ENCODE assay signal across 8 cellular contexts in genomic region chr6:75275067-75275466, GRCh38. TPM values are rescaled to one million over a fixed set of nuclear protein-coding genes. Genes with fewer than 3 reads are reported as not detected.
DNase-seq lines count a peak whose midpoint lies in the region; ATAC-seq, FAIRE-seq and TF ChIP-seq lines count a peak whose summit lies in the region.

No MANE protein-coding gene starts in this region.

- POLR2A ChIA-PET in A549 (lab: Yijun Ruan, JAX) = interaction anchor here (1.3 to 1.9 kb wide), 2 partner anchors 9 to 31 kb away, joined by 3 to 21 read pairs; partner anchors contain the start of gene TMEM30A

- H3K9me3 ChIP-seq in A549 = no peaks in the 10 kb centered on the region

- ATAC-seq in A549 (peak; percentile 90 to 91), SK-N-SH treated with all-trans-retinoic acid at 6 μM for 48 hours (peak; percentile 91)

- no peak overlapping the region for H3K4me3 ChIP-seq in A549
- no peak overlapping the region for H3K4me3 ChIP-seq in fibroblast of mammary gland (ENCODE audit: control insufficient read depth, low read depth, low read length)

- H3K4me2 ChIP-seq in A549 = peak overlapping the region; percentile 59

- peaks cover 74% of the 10 kb centered on the region for H3K4me1 ChIP-seq in A549

- no peak for TF ChIP-seq RAD21 in A549 (conservative IDR thresholded peaks at IDR 0.05 in 1 of 2, IDR thresholded peaks at IDR 0.05 in 1 of 2)

- CTCF ChIA-PET in A549 (lab: Yijun Ruan, JAX) = interaction anchor here (0.7 to 1.9 kb wide), 5 partner anchors 8 to 271 kb away, joined by 3 to 5 read pairs (median 4); no protein-coding TSS in a partner anchor

- TF ChIP-seq CTCF in A549 (IDR thresholded peaks at IDR 0.05) = no peak
- TF ChIP-seq CTCF in fibroblast of mammary gland (conservative IDR thresholded peaks at IDR 0.05; ENCODE audit: control insufficient read depth, insufficient read depth, low read depth, low read length) = no peak

- FAIRE-seq in A549 (lab: Jason Lieb, UNC) = no peak

- peak in 1 of 2 experiments; percentile 72 for DNase-seq in A549 (ENCODE audit: low read depth in 1 of 2, low spot score in 1 of 2)
- DNase-seq in EH (ENCODE audit: low read depth) = peak; percentile 97
- peak; percentile 94 for DNase-seq in fibroblast of mammary gland (ENCODE audit: low read depth)
- DNase-seq in NCI-H1694 (lab: John Stamatoyannopoulos, UW) = no peak
- no peak for DNase-seq in epidermal melanocyte (ENCODE audit: insufficient read length, low spot score)
- no peak for DNase-seq in SKM-1 (lab: John Stamatoyannopoulos, UW; ENCODE audit: unreplicated experiment)
- no peak for DNase-seq in DMS 273 treated with DMSO at 0.1 percent for 48 hours (lab: John Stamatoyannopoulos, UW)

- TF ChIP-seq EP300 in A549 (IDR thresholded peaks at IDR 0.05) = no peak

- peak overlapping the region; percentile 52 to 73; a peak in 4 of 6 replicates for H3K27ac ChIP-seq in A549

- TF ChIP-seq POLR2A in A549 (IDR thresholded peaks at IDR 0.05; ENCODE audit: low read length) = no peak

TF ChIP-seq in A549, 52 proteins besides CTCF, POLR2A, EP300 and RAD21 (continues in another document):
- TF ChIP-seq MAFK (IDR thresholded peaks at IDR 0.05; ENCODE audit: partially characterized antibody) = peak; percentile 27
- TF ChIP-seq, protein P1, sequence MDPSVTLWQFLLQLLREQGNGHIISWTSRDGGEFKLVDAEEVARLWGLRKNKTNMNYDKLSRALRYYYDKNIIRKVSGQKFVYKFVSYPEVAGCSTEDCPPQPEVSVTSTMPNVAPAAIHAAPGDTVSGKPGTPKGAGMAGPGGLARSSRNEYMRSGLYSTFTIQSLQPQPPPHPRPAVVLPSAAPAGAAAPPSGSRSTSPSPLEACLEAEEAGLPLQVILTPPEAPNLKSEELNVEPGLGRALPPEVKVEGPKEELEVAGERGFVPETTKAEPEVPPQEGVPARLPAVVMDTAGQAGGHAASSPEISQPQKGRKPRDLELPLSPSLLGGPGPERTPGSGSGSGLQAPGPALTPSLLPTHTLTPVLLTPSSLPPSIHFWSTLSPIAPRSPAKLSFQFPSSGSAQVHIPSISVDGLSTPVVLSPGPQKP (IDR thresholded peaks at IDR 0.05; ENCODE audit: low read depth, low read length) = no peak
- no peak for TF ChIP-seq ZFP36 (IDR thresholded peaks at IDR 0.05; ENCODE audit: borderline replicate concordance, partially characterized antibody)
- TF ChIP-seq ZSCAN20 (CRISPR knock-in tag; IDR thresholded peaks at IDR 0.05) = no peak
- TF ChIP-seq HOXA7 (CRISPR knock-in tag; IDR thresholded peaks at IDR 0.05) = no peak
- peak; percentile 64; the same call in 1 of the 2 replicates for TF ChIP-seq GATA3 (IDR thresholded peaks at IDR 0.05; ENCODE audit: borderline replicate concordance)
- TF ChIP-seq CBX8 (IDR thresholded peaks at IDR 0.05) = no peak
- no peak for TF ChIP-seq RARB (CRISPR knock-in tag; IDR thresholded peaks at IDR 0.05)
- 0 out of 2 replicates have a peak, but pooled peaks have one; percentile 16 for TF ChIP-seq FOSL2 (IDR thresholded peaks at IDR 0.05)
- TF ChIP-seq FOSL2 (CRISPR knock-in tag; IDR thresholded peaks at IDR 0.05) = peak; percentile 54
- TF ChIP-seq ATOH8 (CRISPR knock-in tag; IDR thresholded peaks at IDR 0.05; ENCODE audit: low read depth) = no peak
- no peak for TF ChIP-seq FOSB (CRISPR knock-in tag; IDR thresholded peaks at IDR 0.05)
- TF ChIP-seq BCL3 (IDR thresholded peaks at IDR 0.05) = no peak
- no peak for TF ChIP-seq NR3C1 (IDR thresholded peaks at IDR 0.05)
- TF ChIP-seq, protein P2, sequence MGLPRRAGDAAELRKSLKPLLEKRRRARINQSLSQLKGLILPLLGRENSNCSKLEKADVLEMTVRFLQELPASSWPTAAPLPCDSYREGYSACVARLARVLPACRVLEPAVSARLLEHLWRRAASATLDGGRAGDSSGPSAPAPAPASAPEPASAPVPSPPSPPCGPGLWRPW (IDR thresholded peaks at IDR 0.05) = no peak
- TF ChIP-seq PHF8 (IDR thresholded peaks at IDR 0.05; ENCODE audit: borderline replicate concordance, low read depth) = no peak

TF ChIP-seq in SK-N-SH treated with all-trans-retinoic acid at 6 μM for 48 hours, 23 proteins besides CTCF, POLR2A, EP300 and RAD21 (continues in another document):
- TF ChIP-seq CSDC2 (CRISPR knock-in tag; IDR thresholded peaks at IDR 0.05) = no peak
- TF ChIP-seq ZNF8 (CRISPR knock-in tag; IDR thresholded peaks at IDR 0.05) = no peak
- TF ChIP-seq, protein P3, sequence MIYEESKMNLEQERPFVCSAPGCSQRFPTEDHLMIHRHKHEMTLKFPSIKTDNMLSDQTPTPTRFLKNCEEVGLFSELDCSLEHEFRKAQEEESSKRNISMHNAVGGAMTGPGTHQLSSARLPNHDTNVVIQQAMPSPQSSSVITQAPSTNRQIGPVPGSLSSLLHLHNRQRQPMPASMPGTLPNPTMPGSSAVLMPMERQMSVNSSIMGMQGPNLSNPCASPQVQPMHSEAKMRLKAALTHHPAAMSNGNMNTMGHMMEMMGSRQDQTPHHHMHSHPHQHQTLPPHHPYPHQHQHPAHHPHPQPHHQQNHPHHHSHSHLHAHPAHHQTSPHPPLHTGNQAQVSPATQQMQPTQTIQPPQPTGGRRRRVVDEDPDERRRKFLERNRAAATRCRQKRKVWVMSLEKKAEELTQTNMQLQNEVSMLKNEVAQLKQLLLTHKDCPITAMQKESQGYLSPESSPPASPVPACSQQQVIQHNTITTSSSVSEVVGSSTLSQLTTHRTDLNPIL (CRISPR knock-in tag; IDR thresholded peaks at IDR 0.05; ENCODE audit: low read depth) = no peak
- TF ChIP-seq, protein P4, sequence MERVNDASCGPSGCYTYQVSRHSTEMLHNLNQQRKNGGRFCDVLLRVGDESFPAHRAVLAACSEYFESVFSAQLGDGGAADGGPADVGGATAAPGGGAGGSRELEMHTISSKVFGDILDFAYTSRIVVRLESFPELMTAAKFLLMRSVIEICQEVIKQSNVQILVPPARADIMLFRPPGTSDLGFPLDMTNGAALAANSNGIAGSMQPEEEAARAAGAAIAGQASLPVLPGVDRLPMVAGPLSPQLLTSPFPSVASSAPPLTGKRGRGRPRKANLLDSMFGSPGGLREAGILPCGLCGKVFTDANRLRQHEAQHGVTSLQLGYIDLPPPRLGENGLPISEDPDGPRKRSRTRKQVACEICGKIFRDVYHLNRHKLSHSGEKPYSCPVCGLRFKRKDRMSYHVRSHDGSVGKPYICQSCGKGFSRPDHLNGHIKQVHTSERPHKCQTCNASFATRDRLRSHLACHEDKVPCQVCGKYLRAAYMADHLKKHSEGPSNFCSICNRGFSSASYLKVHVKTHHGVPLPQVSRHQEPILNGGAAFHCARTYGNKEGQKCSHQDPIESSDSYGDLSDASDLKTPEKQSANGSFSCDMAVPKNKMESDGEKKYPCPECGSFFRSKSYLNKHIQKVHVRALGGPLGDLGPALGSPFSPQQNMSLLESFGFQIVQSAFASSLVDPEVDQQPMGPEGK (CRISPR knock-in tag; IDR thresholded peaks at IDR 0.05; ENCODE audit: borderline replicate concordance) = no peak
- no peak for TF ChIP-seq BACH2 (CRISPR knock-in tag; IDR thresholded peaks at IDR 0.05; ENCODE audit: borderline replicate concordance)
- TF ChIP-seq, protein P5, sequence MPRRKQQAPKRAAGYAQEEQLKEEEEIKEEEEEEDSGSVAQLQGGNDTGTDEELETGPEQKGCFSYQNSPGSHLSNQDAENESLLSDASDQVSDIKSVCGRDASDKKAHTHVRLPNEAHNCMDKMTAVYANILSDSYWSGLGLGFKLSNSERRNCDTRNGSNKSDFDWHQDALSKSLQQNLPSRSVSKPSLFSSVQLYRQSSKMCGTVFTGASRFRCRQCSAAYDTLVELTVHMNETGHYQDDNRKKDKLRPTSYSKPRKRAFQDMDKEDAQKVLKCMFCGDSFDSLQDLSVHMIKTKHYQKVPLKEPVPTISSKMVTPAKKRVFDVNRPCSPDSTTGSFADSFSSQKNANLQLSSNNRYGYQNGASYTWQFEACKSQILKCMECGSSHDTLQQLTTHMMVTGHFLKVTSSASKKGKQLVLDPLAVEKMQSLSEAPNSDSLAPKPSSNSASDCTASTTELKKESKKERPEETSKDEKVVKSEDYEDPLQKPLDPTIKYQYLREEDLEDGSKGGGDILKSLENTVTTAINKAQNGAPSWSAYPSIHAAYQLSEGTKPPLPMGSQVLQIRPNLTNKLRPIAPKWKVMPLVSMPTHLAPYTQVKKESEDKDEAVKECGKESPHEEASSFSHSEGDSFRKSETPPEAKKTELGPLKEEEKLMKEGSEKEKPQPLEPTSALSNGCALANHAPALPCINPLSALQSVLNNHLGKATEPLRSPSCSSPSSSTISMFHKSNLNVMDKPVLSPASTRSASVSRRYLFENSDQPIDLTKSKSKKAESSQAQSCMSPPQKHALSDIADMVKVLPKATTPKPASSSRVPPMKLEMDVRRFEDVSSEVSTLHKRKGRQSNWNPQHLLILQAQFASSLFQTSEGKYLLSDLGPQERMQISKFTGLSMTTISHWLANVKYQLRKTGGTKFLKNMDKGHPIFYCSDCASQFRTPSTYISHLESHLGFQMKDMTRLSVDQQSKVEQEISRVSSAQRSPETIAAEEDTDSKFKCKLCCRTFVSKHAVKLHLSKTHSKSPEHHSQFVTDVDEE (CRISPR knock-in tag; IDR thresholded peaks at IDR 0.05) = no peak
- TF ChIP-seq GLIS3 (CRISPR knock-in tag; IDR thresholded peaks at IDR 0.05) = no peak
- no peak for TF ChIP-seq CSRNP3 (CRISPR knock-in tag; IDR thresholded peaks at IDR 0.05)
- no peak for TF ChIP-seq PPARA (CRISPR knock-in tag; IDR thresholded peaks at IDR 0.05; ENCODE audit: borderline replicate concordance)

RNA-seq across cellular contexts. Expression of gene TMEM30A, which starts 9.5 kb away (rescaled TPM):
- polyA plus RNA-seq in A549 (2011; rRNA removed) = 75.5 and 94.3 TPM in 2 replicates
- 10.5 and 13.0 TPM in 2 replicates for polyA plus RNA-seq in A549 (2012; cell fraction: cytosol; rRNA removed)
- 9.4 and 17.2 TPM in 2 replicates for polyA plus RNA-seq in A549 (2012; cell fraction: nucleus; rRNA removed)
- polyA plus RNA-seq in A549 (2017; fragmentation: RNase III; extraction: RNeasy Plus Mini Kit Qiagen cat#74134 plus additional on column Dnase treatment) = 56.1 to 65.1 TPM (median 61.6 TPM) in 3 replicates
- polyA minus RNA-seq in A549 (2011; rRNA and poly(A)+ RNA removed) = 26.4 and 26.9 TPM in 2 replicates

RNA-seq across cellular contexts. Expression of gene COX7A2, which starts 31.5 kb away (rescaled TPM):
- 271 and 360 TPM in 2 replicates for polyA plus RNA-seq in A549 (2011; rRNA removed)
- polyA plus RNA-seq in A549 (2012; cell fraction: cytosol; rRNA removed) = 240 and 249 TPM in 2 replicates
- 97.7 and 193 TPM in 2 replicates for polyA plus RNA-seq in A549 (2012; cell fraction: nucleus; rRNA removed)
- polyA plus RNA-seq in A549 (2017; fragmentation: RNase III; extraction: RNeasy Plus Mini Kit Qiagen cat#74134 plus additional on column Dnase treatment) = 464 to 507 TPM (median 488 TPM) in 3 replicates
- 21.3 and 22.8 TPM in 2 replicates for polyA minus RNA-seq in A549 (2011; rRNA and poly(A)+ RNA removed)

Comparison
In these comparisons a context has a peak if more than half of its experiments do, and no peak if none do; other contexts are left out.
1. DNase-seq: peak in EH (single experiment) and fibroblast of mammary gland (single experiment); none in NCI-H1694 (single experiment), epidermal melanocyte (single experiment), SKM-1 (single experiment) and DMS 273 treated with DMSO at 0.1 percent for 48 hours (single experiment).